In the genomic region with DNA sequence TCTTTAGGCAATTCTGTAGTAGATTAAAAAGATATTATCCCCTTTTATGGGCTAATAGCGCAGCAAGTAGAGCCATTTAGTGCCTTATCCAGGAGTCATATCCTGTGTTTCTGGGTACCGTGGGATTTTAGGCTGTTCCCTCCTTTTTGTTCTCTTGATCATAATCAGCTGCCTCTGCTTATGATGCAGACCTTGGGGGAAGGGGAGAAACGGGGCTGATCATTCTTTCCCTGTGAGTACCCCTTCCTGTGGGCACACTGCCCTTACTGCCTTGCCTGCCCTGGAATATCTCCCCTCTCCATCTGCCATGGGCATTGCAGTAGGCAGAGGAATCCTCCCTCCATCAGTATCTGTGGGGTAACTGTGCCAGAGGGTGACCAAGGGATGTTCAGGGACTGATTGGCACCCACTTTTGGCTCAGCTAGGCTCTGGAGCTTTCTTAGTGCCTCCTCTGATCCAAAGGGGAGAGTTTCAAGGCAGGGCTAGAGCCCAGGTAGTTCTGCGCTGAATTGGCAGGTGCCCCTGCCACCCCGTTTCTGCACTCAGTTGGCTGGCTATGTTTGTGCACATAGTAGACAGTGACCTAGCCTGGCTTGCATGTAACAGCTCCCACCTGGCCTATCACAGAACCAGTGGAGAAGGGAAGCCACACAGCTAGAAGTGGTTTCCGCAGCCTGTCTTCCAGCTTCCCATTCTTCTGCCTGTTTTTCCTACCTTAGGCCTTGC, we compare ENCODE assay signal across 8 cellular contexts.
A peak's percentile ranks its signal among the peaks of the same experiment; 100 is the strongest.
DNase-seq lines count a peak whose midpoint lies in the region; ATAC-seq and TF ChIP-seq lines count a peak whose summit lies in the region.

No MANE protein-coding gene starts in this region.

- DNase-seq in fibroblast of lung (ENCODE audit: low read depth in 2 of 2) (peak; percentile 79 to 93), smooth muscle cell (lab: John Stamatoyannopoulos, UW; ENCODE audit: unreplicated experiment) (no peak), ovary (no peak), GM20000 (ENCODE audit: low spot score) (no peak), midbrain (lab: John Stamatoyannopoulos, UW) (no peak), kidney glomerular epithelial cell (lab: John Stamatoyannopoulos, UW) (no peak)

- H3K79me2 ChIP-seq in OCI-LY3 (ENCODE audit: low read length) (no peaks in the 10 kb centered on the region), fibroblast of lung (ENCODE audit: control insufficient read depth, insufficient read depth, low read length) (no peaks in the 10 kb centered on the region), smooth muscle cell (ENCODE audit: low read depth) (no peaks in the 10 kb centered on the region)

- peak overlapping the region; percentile 81 for H3K4me2 ChIP-seq in OCI-LY3 (ENCODE audit: low read length)
- peak overlapping the region; percentile 44 for H3K4me2 ChIP-seq in fibroblast of lung (ENCODE audit: extremely low read depth, insufficient read depth, low read length)
- H3K4me2 ChIP-seq in smooth muscle cell = no peak overlapping the region

- 79% methylated on average over 6 of the region's 6 CpGs for WGBS in smooth muscle cell (ENCODE audit: low lambda C conversion rate)
- WGBS in ovary, 3 donors = 79 to 83% (median 81%) methylated on average over 6 of the region's 6 CpGs

- H3K27me3 ChIP-seq in OCI-LY3 (ENCODE audit: low read depth, low read length) = no peaks in the 10 kb centered on the region
- H3K27me3 ChIP-seq in fibroblast of lung (ENCODE audit: control insufficient read depth, insufficient read depth, low read length) = no peaks in the 10 kb centered on the region
- no peaks in the 10 kb centered on the region for H3K27me3 ChIP-seq in smooth muscle cell (ENCODE audit: low read depth)
- H3K27me3 ChIP-seq in ovary = no peaks in the 10 kb centered on the region

- no peaks in the 10 kb centered on the region for H3F3A ChIP-seq in smooth muscle cell (ENCODE audit: low read depth)

- intact Hi-C loops in ovary (cut with DNase I) = no loop called here

- H4K20me1 ChIP-seq in OCI-LY3 (ENCODE audit: insufficient read depth, low read length) (no peaks in the 10 kb centered on the region), fibroblast of lung (ENCODE audit: control insufficient read depth, extremely low read depth, insufficient read depth, low read length) (no peaks in the 10 kb centered on the region), smooth muscle cell (ENCODE audit: low read depth) (no peaks in the 10 kb centered on the region)

- TF ChIP-seq CTCF in OCI-LY3 (IDR thresholded peaks at IDR 0.05; ENCODE audit: low read depth, low read length) = no peak
- no peak for TF ChIP-seq CTCF in fibroblast of lung (conservative IDR thresholded peaks at IDR 0.05 in 1 of 2, IDR thresholded peaks at IDR 0.05 in 1 of 2; ENCODE audit: low read depth in 1 of 2, low read length in 2 of 2)
- TF ChIP-seq CTCF in smooth muscle cell (IDR thresholded peaks at IDR 0.05; ENCODE audit: borderline replicate concordance, insufficient read depth, poor library complexity, severe bottlenecking) = no peak
- TF ChIP-seq CTCF in ovary (IDR thresholded peaks at IDR 0.05) = no peak
- no peak for TF ChIP-seq CTCF in GM20000 (IDR thresholded peaks at IDR 0.05; ENCODE audit: extremely low read depth, missing control alignments)

- H3K4me1 ChIP-seq in OCI-LY3 (ENCODE audit: low read length) (peaks cover 20% of the 10 kb centered on the region), fibroblast of lung (ENCODE audit: control insufficient read depth, extremely low read depth, insufficient read depth, low read length) (peaks cover 30% of the 10 kb centered on the region), smooth muscle cell (ENCODE audit: low read depth) (peaks cover 9% of the 10 kb centered on the region), ovary (ENCODE audit: insufficient read depth) (peaks cover 1% of the 10 kb centered on the region)

- H2AFZ ChIP-seq in OCI-LY3 (ENCODE audit: low read depth, low read length) = no peak overlapping the region
- H2AFZ ChIP-seq in fibroblast of lung (ENCODE audit: low read length) = no peak overlapping the region
- no peak overlapping the region for H2AFZ ChIP-seq in smooth muscle cell (ENCODE audit: low read depth)

- TF ChIP-seq EP300 in ovary (IDR thresholded peaks at IDR 0.05) = no peak

- ATAC-seq in GM21390 (IDR thresholded peaks at IDR 0.05; ENCODE audit: unreplicated experiment) = peak; percentile 49

- H3K9me3 ChIP-seq in OCI-LY3 (ENCODE audit: insufficient read depth, low read length) = no peaks in the 10 kb centered on the region
- H3K9me3 ChIP-seq in fibroblast of lung (ENCODE audit: control insufficient read depth, insufficient read depth, low read depth, low read length) = no peaks in the 10 kb centered on the region
- no peaks in the 10 kb centered on the region for H3K9me3 ChIP-seq in smooth muscle cell (replicated peaks; ENCODE audit: low read depth)
- no peaks in the 10 kb centered on the region for H3K9me3 ChIP-seq in ovary

- H3K36me3 ChIP-seq in OCI-LY3 (replicated peaks; ENCODE audit: low read depth, low read length) = no peaks in the 10 kb centered on the region
- H3K36me3 ChIP-seq in fibroblast of lung (ENCODE audit: control insufficient read depth, insufficient read depth, low read length) = no peaks in the 10 kb centered on the region
- H3K36me3 ChIP-seq in smooth muscle cell (ENCODE audit: low read depth) = no peaks in the 10 kb centered on the region
- no peaks in the 10 kb centered on the region for H3K36me3 ChIP-seq in ovary

- H3K4me3 ChIP-seq in OCI-LY3 (ENCODE audit: low read length) (peak overlapping the region; percentile 55), fibroblast of lung (replicated peaks in 1 of 4; ENCODE audit: control extremely low read depth in 1 of 4, insufficient read depth in 1 of 4, low read depth in 3 of 4, low read length in 4 of 4) (no peak overlapping the region), smooth muscle cell (no peak overlapping the region), ovary (no peak overlapping the region)

- H3K27ac ChIP-seq in OCI-LY3 (ENCODE audit: low read length) (peak overlapping the region; percentile 51), fibroblast of lung (ENCODE audit: insufficient read depth, low read length) (peak overlapping the region; percentile 85), smooth muscle cell (ENCODE audit: low read depth) (peak overlapping the region; percentile 85), ovary (no peak overlapping the region)

- H3K9ac ChIP-seq in OCI-LY3 (ENCODE audit: low read length) = peak overlapping the region; percentile 19; the same call in 1 of the 2 replicates
- H3K9ac ChIP-seq in fibroblast of lung (ENCODE audit: insufficient read depth, low read length) = no peak overlapping the region
- H3K9ac ChIP-seq in smooth muscle cell (ENCODE audit: low read depth) = peak overlapping the region; percentile 9

- TF ChIP-seq POLR2A in ovary (IDR thresholded peaks at IDR 0.05) = no peak

Comparison
In these comparisons a context has a peak if more than half of its experiments do, and no peak if none do; other contexts are left out.
1. H3K27ac ChIP-seq: peak in OCI-LY3 (single experiment), fibroblast of lung (single experiment) and smooth muscle cell (single experiment); none in ovary (0 of 2).
2. DNase-seq: peak in fibroblast of lung (2 of 2); none in smooth muscle cell (single experiment), ovary (0 of 5), GM20000 (single experiment), midbrain (single experiment) and kidney glomerular epithelial cell (single experiment).